1 cellular context compared by ENCODE assay signal in genomic region chr1:32780005-32780404, GRCh38.
TF ChIP-seq lines count a peak whose summit lies in the region.

No MANE protein-coding gene starts in this region.

TF ChIP-seq in GM12878, 131 proteins besides CTCF, POLR2A, EP300 and RAD21:
- TF ChIP-seq, protein P1, sequence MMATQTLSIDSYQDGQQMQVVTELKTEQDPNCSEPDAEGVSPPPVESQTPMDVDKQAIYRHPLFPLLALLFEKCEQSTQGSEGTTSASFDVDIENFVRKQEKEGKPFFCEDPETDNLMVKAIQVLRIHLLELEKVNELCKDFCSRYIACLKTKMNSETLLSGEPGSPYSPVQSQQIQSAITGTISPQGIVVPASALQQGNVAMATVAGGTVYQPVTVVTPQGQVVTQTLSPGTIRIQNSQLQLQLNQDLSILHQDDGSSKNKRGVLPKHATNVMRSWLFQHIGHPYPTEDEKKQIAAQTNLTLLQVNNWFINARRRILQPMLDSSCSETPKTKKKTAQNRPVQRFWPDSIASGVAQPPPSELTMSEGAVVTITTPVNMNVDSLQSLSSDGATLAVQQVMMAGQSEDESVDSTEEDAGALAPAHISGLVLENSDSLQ (IDR thresholded peaks at IDR 0.05): no peak
- TF ChIP-seq, protein P2, sequence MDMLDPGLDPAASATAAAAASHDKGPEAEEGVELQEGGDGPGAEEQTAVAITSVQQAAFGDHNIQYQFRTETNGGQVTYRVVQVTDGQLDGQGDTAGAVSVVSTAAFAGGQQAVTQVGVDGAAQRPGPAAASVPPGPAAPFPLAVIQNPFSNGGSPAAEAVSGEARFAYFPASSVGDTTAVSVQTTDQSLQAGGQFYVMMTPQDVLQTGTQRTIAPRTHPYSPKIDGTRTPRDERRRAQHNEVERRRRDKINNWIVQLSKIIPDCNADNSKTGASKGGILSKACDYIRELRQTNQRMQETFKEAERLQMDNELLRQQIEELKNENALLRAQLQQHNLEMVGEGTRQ (IDR thresholded peaks at IDR 0.05; ENCODE audit: borderline replicate concordance, low read depth, low read length): no peak
- TF ChIP-seq STAT3 (IDR thresholded peaks at IDR 0.05; ENCODE audit: low read depth, low read length) (no peak), POU2F2 (IDR thresholded peaks at IDR 0.05; ENCODE audit: borderline replicate concordance, low read depth, low read length) (no peak), BMI1 (IDR thresholded peaks at IDR 0.05; ENCODE audit: borderline replicate concordance) (no peak), SIN3A (IDR thresholded peaks at IDR 0.05; ENCODE audit: low read depth, low read length) (no peak), FOXM1 (IDR thresholded peaks at IDR 0.05; ENCODE audit: low read depth, low read length) (no peak)
- TF ChIP-seq, protein P3, sequence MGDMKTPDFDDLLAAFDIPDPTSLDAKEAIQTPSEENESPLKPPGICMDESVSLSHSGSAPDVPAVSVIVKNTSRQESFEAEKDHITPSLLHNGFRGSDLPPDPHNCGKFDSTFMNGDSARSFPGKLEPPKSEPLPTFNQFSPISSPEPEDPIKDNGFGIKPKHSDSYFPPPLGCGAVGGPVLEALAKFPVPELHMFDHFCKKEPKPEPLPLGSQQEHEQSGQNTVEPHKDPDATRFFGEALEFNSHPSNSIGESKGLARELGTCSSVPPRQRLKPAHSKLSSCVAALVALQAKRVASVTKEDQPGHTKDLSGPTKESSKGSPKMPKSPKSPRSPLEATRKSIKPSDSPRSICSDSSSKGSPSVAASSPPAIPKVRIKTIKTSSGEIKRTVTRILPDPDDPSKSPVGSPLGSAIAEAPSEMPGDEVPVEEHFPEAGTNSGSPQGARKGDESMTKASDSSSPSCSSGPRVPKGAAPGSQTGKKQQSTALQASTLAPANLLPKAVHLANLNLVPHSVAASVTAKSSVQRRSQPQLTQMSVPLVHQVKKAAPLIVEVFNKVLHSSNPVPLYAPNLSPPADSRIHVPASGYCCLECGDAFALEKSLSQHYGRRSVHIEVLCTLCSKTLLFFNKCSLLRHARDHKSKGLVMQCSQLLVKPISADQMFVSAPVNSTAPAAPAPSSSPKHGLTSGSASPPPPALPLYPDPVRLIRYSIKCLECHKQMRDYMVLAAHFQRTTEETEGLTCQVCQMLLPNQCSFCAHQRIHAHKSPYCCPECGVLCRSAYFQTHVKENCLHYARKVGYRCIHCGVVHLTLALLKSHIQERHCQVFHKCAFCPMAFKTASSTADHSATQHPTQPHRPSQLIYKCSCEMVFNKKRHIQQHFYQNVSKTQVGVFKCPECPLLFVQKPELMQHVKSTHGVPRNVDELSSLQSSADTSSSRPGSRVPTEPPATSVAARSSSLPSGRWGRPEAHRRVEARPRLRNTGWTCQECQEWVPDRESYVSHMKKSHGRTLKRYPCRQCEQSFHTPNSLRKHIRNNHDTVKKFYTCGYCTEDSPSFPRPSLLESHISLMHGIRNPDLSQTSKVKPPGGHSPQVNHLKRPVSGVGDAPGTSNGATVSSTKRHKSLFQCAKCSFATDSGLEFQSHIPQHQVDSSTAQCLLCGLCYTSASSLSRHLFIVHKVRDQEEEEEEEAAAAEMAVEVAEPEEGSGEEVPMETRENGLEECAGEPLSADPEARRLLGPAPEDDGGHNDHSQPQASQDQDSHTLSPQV (IDR thresholded peaks at IDR 0.05): no peak
TF ChIP-seq in GM12878: peak in this region for 0.
